1 cellular context compared by ENCODE assay signal in the genomic region with DNA sequence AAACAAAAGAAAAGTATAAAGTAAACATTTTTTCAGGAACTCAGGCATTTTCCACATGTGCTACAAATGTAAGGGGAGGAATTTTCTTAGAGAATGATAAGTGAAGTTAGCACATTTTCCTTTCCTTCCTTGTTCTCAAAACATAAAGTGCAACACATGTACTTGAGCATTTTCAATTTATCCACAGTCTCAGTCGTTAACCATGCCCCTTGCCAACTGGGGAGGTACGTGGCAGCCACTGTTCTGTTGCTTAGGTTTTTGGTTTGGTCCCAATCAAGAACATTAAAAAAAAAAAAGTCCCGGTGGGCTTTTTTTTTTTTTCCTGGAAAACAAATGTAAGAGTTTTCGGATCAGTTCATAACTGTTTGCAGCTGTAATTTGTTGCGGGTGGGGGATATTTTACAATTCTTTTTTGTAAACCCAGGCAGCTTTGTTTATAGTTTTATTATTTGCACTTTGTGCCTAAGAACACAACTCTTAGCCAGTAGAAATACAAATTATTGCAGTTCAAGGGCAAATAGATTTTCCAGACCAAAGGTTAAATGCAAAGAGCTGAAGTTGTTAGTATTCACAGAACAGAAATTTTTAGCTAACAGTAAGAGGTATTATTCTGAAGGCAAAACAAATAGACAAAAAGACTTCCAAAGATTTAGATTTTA.
TF ChIP-seq lines count a peak whose summit lies in the region.

No MANE protein-coding gene starts in this region.

TF ChIP-seq in IMR-90, 13 proteins besides CTCF, POLR2A, EP300 and RAD21 (continued from another document):
- TF ChIP-seq MAFK (IDR thresholded peaks at IDR 0.05; ENCODE audit: low read depth, low read length) (no peak), BHLHE40 (IDR thresholded peaks at IDR 0.05; ENCODE audit: low read depth, low read length) (no peak), SMC3 (IDR thresholded peaks at IDR 0.05; ENCODE audit: low read depth, low read length) (no peak), RFX5 (IDR thresholded peaks at IDR 0.05; ENCODE audit: low read depth, low read length) (no peak), MXI1 (IDR thresholded peaks at IDR 0.05; ENCODE audit: borderline replicate concordance, low read depth, low read length) (no peak), CEBPB (IDR thresholded peaks at IDR 0.05; ENCODE audit: low read depth, low read length) (no peak), CHD1 (IDR thresholded peaks at IDR 0.05; ENCODE audit: low read depth, low read length) (no peak)
TF ChIP-seq in IMR-90: peak in this region for 0.
